In the genomic region with DNA sequence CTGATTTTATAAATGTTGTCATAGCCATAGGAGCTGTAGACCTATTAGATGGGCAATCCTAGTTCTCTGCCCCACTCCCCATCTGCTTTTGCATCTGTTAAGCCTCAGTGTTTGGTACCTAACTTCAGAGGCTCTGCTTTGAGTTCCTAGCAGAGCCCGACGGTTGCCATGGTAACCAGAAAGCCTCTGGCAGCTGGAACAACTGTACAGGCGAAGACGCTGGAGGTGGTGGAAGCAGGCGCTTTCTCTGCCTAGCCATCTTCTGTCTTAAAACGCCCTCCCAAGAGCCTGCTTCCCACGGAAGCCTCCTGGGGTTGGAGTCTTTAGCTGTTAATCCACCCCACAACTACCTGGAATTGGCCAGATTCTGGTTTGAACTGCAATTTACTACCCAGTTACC, we compare ENCODE assay signal across 13 cellular contexts. TPM values are rescaled to one million over a fixed set of nuclear protein-coding genes. Genes with fewer than 3 reads are reported as not detected.
DNase-seq lines count a peak whose midpoint lies in the region; ATAC-seq, FAIRE-seq and TF ChIP-seq lines count a peak whose summit lies in the region.
"Had no signal": no experiment of that assay in that cellular context is flagged by ENCODE, and none has a peak within 500 bp of the region (broad histone marks: within the 10 kb centered on the region; RNA-seq: fewer than 3 reads in every experiment).

No MANE protein-coding gene starts in this region.

- no peak for TF ChIP-seq EP300 in SK-N-SH (IDR thresholded peaks at IDR 0.05; ENCODE audit: borderline replicate concordance in 1 of 2, low read depth in 1 of 2, low read length in 1 of 2)

- H3K4me3 Mint-ChIP-seq in type B pancreatic cell = peak overlapping the region; percentile 55
- H3K4me3 Mint-ChIP-seq: activated CD4-positive, alpha-beta memory T cell treated with anti-CD3 and anti-CD28 coated beads, Interleukin-2, amount 10 ng/mL, durations not matched to agents 7 days and 5 days had no signal

- H3K9ac ChIP-seq in SK-N-SH = no peak overlapping the region

- no peak for FAIRE-seq in GM12892 (lab: Jason Lieb, UNC)
- FAIRE-seq: colon had no signal

- no peaks in the 10 kb centered on the region for H3K4me1 Mint-ChIP-seq in type B pancreatic cell (ENCODE audit: unreplicated experiment)
- H3K4me1 Mint-ChIP-seq: activated CD4-positive, alpha-beta memory T cell treated with anti-CD3 and anti-CD28 coated beads, Interleukin-2, amount 10 ng/mL, durations not matched to agents 7 days and 5 days had no signal

- H3K79me2 ChIP-seq in SK-N-SH (ENCODE audit: insufficient read depth) = no peaks in the 10 kb centered on the region

- no peaks in the 10 kb centered on the region for H3K9me3 ChIP-seq in SK-N-SH
- H3K9me3 ChIP-seq in adrenal gland (replicated peaks in 1 of 3) = no peaks in the 10 kb centered on the region

- CTCF ChIA-PET in SK-N-SH (lab: Yijun Ruan, JAX) = no interaction called here

- H3K4me1 ChIP-seq in SK-N-SH (ENCODE audit: control insufficient read depth in 1 of 2, insufficient read depth in 2 of 2, low read depth in 1 of 2, low read length in 1 of 2) (no peaks in the 10 kb centered on the region; a peak in 1 of 4 replicates), adrenal gland (replicated peaks in 1 of 2) (no peaks in the 10 kb centered on the region)

- no peak for TF ChIP-seq POLR2A in adrenal gland (IDR thresholded peaks at IDR 0.05)
- no peak for TF ChIP-seq POLR2A in GM12892 (IDR thresholded peaks at IDR 0.05; ENCODE audit: low read depth, low read length)

- H3K4me2 ChIP-seq in SK-N-SH = no peak overlapping the region

- no peaks in the 10 kb centered on the region for H4K20me1 ChIP-seq in SK-N-SH (ENCODE audit: insufficient read depth)

- DNase-seq in SK-N-SH (peak; percentile 6), adrenal gland (peak in 6 of 7 donors; percentile 6 to 66 (median 16)), islet precursor cell (peak; percentile 79), type B pancreatic cell (ENCODE audit: extremely low spot score, unreplicated experiment) (no peak), GM12892 (ENCODE audit: insufficient read length) (no peak)
- DNase-seq in activated CD4-positive, CD25-positive, alpha-beta regulatory T cell treated with anti-CD3 and anti-CD28 coated beads, Interleukin-2, amount 50 U/mL, for 72 hours = no peak
- DNase-seq: activated CD4-positive, alpha-beta memory T cell treated with anti-CD3 and anti-CD28 coated beads, Interleukin-2, amount 10 ng/mL, durations not matched to agents 7 days and 5 days; kidney glomerular epithelial cell; T-helper 1 cell had no signal

- TF ChIP-seq CTCF in SK-N-SH (IDR thresholded peaks at IDR 0.05) = no peak
- TF ChIP-seq CTCF in adrenal gland (IDR thresholded peaks at IDR 0.05) = no peak
- no peak for TF ChIP-seq CTCF in type B pancreatic cell (conservative IDR thresholded peaks at IDR 0.05)

- no peak overlapping the region for H2AFZ ChIP-seq in SK-N-SH (ENCODE audit: low read depth)

- H3K27ac ChIP-seq in SK-N-SH (ENCODE audit: low read depth in 2 of 2, low read length in 1 of 2) (no peak overlapping the region), adrenal gland (no peak overlapping the region)

- no peaks in the 10 kb centered on the region for H3K9me2 ChIP-seq in SK-N-SH

- H3K27me3 ChIP-seq in SK-N-SH (ENCODE audit: insufficient read depth) (no peaks in the 10 kb centered on the region; the same call in 1 of the 2 replicates), adrenal gland (peaks cover 4% of the 10 kb centered on the region)

- H3K9me3 Mint-ChIP-seq in type B pancreatic cell = no peaks in the 10 kb centered on the region

- H3K4me3 ChIP-seq in SK-N-SH (ENCODE audit: low read depth in 2 of 2, low read length in 1 of 2) (no peak overlapping the region), adrenal gland (no peak overlapping the region)

- no peaks in the 10 kb centered on the region for H3K36me3 Mint-ChIP-seq in type B pancreatic cell

- H3F3A ChIP-seq in SK-N-SH (replicated peaks; ENCODE audit: insufficient read depth) = no peaks in the 10 kb centered on the region

- intact Hi-C loops in adrenal gland (cut with DNase I) = no loop called here

- H3K27me3 Mint-ChIP-seq in type B pancreatic cell = peaks cover 61% of the 10 kb centered on the region
- H3K27me3 Mint-ChIP-seq: activated CD4-positive, alpha-beta memory T cell treated with anti-CD3 and anti-CD28 coated beads, Interleukin-2, amount 10 ng/mL, durations not matched to agents 7 days and 5 days had no signal

- 0% methylated on average over 7 of the region's 7 CpGs for WGBS in SK-N-SH (ENCODE audit: low lambda C conversion rate)
- 6 to 31% (median 17%) methylated on average over 5 to 7 of the region's 7 CpGs for WGBS in adrenal gland, 4 donors

- H3K36me3 ChIP-seq in SK-N-SH (replicated peaks in 1 of 2; ENCODE audit: control insufficient read depth in 1 of 2, insufficient read depth in 2 of 2, low read length in 1 of 2) (no peaks in the 10 kb centered on the region), adrenal gland (replicated peaks in 1 of 2) (no peaks in the 10 kb centered on the region)

- no peak overlapping the region for H3K27ac Mint-ChIP-seq in type B pancreatic cell
- H3K27ac Mint-ChIP-seq: activated CD4-positive, alpha-beta memory T cell treated with anti-CD3 and anti-CD28 coated beads, Interleukin-2, amount 10 ng/mL, durations not matched to agents 7 days and 5 days had no signal

- POLR2A ChIA-PET in SK-N-SH (lab: Yijun Ruan, JAX) = no interaction called here

- no peak for TF ChIP-seq RAD21 in SK-N-SH (IDR thresholded peaks at IDR 0.05; ENCODE audit: low read length)

- no peak for ATAC-seq in SK-N-SH treated with all-trans-retinoic acid at 6 μM for 48 hours
- no peak for ATAC-seq in HG03460 (IDR thresholded peaks at IDR 0.05; ENCODE audit: unreplicated experiment)

TF ChIP-seq in SK-N-SH, 30 proteins besides CTCF, POLR2A, EP300 and RAD21 (continues in another document):
- no peak for TF ChIP-seq RXRA (IDR thresholded peaks at IDR 0.05; ENCODE audit: borderline replicate concordance, low read depth)
- TF ChIP-seq JUND (IDR thresholded peaks at IDR 0.05) = no peak
- TF ChIP-seq CHD2 (IDR thresholded peaks at IDR 0.05; ENCODE audit: low read length, partially characterized antibody) = no peak
- TF ChIP-seq, protein P1, sequence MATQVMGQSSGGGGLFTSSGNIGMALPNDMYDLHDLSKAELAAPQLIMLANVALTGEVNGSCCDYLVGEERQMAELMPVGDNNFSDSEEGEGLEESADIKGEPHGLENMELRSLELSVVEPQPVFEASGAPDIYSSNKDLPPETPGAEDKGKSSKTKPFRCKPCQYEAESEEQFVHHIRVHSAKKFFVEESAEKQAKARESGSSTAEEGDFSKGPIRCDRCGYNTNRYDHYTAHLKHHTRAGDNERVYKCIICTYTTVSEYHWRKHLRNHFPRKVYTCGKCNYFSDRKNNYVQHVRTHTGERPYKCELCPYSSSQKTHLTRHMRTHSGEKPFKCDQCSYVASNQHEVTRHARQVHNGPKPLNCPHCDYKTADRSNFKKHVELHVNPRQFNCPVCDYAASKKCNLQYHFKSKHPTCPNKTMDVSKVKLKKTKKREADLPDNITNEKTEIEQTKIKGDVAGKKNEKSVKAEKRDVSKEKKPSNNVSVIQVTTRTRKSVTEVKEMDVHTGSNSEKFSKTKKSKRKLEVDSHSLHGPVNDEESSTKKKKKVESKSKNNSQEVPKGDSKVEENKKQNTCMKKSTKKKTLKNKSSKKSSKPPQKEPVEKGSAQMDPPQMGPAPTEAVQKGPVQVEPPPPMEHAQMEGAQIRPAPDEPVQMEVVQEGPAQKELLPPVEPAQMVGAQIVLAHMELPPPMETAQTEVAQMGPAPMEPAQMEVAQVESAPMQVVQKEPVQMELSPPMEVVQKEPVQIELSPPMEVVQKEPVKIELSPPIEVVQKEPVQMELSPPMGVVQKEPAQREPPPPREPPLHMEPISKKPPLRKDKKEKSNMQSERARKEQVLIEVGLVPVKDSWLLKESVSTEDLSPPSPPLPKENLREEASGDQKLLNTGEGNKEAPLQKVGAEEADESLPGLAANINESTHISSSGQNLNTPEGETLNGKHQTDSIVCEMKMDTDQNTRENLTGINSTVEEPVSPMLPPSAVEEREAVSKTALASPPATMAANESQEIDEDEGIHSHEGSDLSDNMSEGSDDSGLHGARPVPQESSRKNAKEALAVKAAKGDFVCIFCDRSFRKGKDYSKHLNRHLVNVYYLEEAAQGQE (IDR thresholded peaks at IDR 0.05; ENCODE audit: low read depth, low read length) = no peak

TF ChIP-seq in SK-N-SH treated with all-trans-retinoic acid at 6 μM for 48 hours, 23 proteins besides CTCF, POLR2A, EP300 and RAD21 (continues in another document):
- TF ChIP-seq TOX (CRISPR knock-in tag; IDR thresholded peaks at IDR 0.05; ENCODE audit: borderline replicate concordance) (no peak), PPARA (CRISPR knock-in tag; IDR thresholded peaks at IDR 0.05; ENCODE audit: borderline replicate concordance) (no peak), ZNF8 (CRISPR knock-in tag; IDR thresholded peaks at IDR 0.05) (no peak), GLIS3 (CRISPR knock-in tag; IDR thresholded peaks at IDR 0.05) (no peak)
- TF ChIP-seq, protein P2, sequence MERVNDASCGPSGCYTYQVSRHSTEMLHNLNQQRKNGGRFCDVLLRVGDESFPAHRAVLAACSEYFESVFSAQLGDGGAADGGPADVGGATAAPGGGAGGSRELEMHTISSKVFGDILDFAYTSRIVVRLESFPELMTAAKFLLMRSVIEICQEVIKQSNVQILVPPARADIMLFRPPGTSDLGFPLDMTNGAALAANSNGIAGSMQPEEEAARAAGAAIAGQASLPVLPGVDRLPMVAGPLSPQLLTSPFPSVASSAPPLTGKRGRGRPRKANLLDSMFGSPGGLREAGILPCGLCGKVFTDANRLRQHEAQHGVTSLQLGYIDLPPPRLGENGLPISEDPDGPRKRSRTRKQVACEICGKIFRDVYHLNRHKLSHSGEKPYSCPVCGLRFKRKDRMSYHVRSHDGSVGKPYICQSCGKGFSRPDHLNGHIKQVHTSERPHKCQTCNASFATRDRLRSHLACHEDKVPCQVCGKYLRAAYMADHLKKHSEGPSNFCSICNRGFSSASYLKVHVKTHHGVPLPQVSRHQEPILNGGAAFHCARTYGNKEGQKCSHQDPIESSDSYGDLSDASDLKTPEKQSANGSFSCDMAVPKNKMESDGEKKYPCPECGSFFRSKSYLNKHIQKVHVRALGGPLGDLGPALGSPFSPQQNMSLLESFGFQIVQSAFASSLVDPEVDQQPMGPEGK (CRISPR knock-in tag; IDR thresholded peaks at IDR 0.05; ENCODE audit: borderline replicate concordance) = no peak

RNA-seq across cellular contexts. Expression of a gene that starts 0.9 kb away (rescaled TPM):
- polyA plus RNA-seq in SK-N-SH (2012; rRNA removed) (not detected in 2 replicates), adrenal gland (under 1 TPM in 2 of 3 donors, not detected in 1; 0.03 to 0.70 TPM)
- not detected in 2 replicates for polyA plus RNA-seq in SK-N-SH (2012; cell fraction: cytosol; rRNA removed)
- not detected in 2 replicates for polyA plus RNA-seq in SK-N-SH (2012; cell fraction: nucleus; rRNA removed)
- total RNA-seq in adrenal gland (under 1 TPM in 3 of 8 donors, not detected in 5; under 0.01 to 0.06 (median 0.04) TPM), type B pancreatic cell (ENCODE audit: low replicate concordance) (0.48 and 0.88 TPM in 2 replicates)
- not detected for polyA plus RNA-seq in GM12892 (2012; ENCODE audit: missing spikeins)
- total RNA-seq: activated CD4-positive, alpha-beta memory T cell treated with anti-CD3 and anti-CD28 coated beads, Interleukin-2, amount 10 ng/mL, durations not matched to agents 7 days and 5 days; fibroblast of lung had no signal
- polyA plus RNA-seq: fibroblast of lung had no signal

Comparison
In these comparisons a context has a peak if more than half of its experiments do, and no peak if none do; other contexts are left out.
1. DNase-seq: peak in SK-N-SH (single experiment), adrenal gland (6 of 7) and islet precursor cell (single experiment); none in type B pancreatic cell (single experiment), GM12892 (single experiment) and activated CD4-positive, CD25-positive, alpha-beta regulatory T cell treated with anti-CD3 and anti-CD28 coated beads, Interleukin-2, amount 50 U/mL, for 72 hours (single experiment).